ENCODE assay signal across 18 cellular contexts in the genomic region with DNA sequence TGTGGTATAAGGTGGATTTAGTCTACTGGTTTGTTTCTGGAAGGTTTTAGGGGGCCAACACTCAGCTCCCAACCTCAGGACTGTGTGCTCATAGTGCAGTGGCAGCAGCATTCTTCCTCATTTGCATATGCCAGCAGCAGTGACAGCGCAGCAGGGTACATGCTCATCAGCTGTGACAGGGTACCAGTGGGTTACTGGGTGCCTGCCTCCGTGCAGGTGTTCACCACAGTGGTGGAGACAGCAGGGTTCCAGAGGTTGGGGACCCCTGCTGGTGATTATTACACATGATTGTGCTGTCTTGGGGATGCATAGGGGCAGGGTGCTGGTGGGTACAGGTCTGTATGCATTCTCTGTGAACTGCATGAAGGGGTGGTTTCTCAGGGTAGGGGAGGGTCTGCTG. TPM values are rescaled to one million over a fixed set of nuclear protein-coding genes. Genes with fewer than 3 reads are reported as not detected.
DNase-seq lines count a peak whose midpoint lies in the region; ATAC-seq, FAIRE-seq and TF ChIP-seq lines count a peak whose summit lies in the region.
"Had no signal": no experiment of that assay in that cellular context is flagged by ENCODE, and none has a peak within 500 bp of the region (broad histone marks: within the 10 kb centered on the region; RNA-seq: fewer than 3 reads in every experiment).

No MANE protein-coding gene starts in this region.

- H3K4me3 ChIP-seq in GM06990 (replicated peaks; ENCODE audit: low read depth, low read length), result no peak overlapping the region
- H3K4me3 ChIP-seq in Karpas-422 (ENCODE audit: low read length), result no peak overlapping the region
- H3K4me3 ChIP-seq in epithelial cell of proximal tubule (ENCODE audit: low read depth, low read length), result no peak overlapping the region
- H3K4me3 ChIP-seq: ovary, skin epidermis had no signal

- H3K27me3 ChIP-seq in GM06990 (replicated peaks; ENCODE audit: control insufficient read depth, insufficient read depth, low read length), result no peaks in the 10 kb centered on the region
- no peaks in the 10 kb centered on the region for H3K27me3 ChIP-seq in Karpas-422 (ENCODE audit: low read length)
- H3K27me3 ChIP-seq: ovary had no signal

- FAIRE-seq in RCC 7860 (lab: Jason Lieb, UNC), result no peak

- DNase-seq in GM06990 (ENCODE audit: extremely low read depth, insufficient read length) (peak; percentile 0), Karpas-422 (peak; percentile 60), epithelial cell of proximal tubule (ENCODE audit: low read depth) (no peak), RCC 7860 (ENCODE audit: low spot score) (no peak)
- DNase-seq in stimulated activated CD4-positive, alpha-beta T cell treated with anti-CD3 and anti-CD28 coated beads, Interleukin-4, amount 100 ng/mL, for 4 hours, result no peak
- DNase-seq: activated CD4-positive, alpha-beta T cell treated with anti-CD3 and anti-CD28 coated beads, Interleukin-2, amount 50 U/mL, for 1 hour; amygdala; H7; hippocampal formation; left colon; NCI-H2081 treated with DMSO at 0.1 percent for 48 hours; NCI-H748 treated with DMSO at 0.1 percent for 48 hours; SHP77 had no signal

- H2AFZ ChIP-seq in Karpas-422 (ENCODE audit: low read length), result no peak overlapping the region

- no peaks in the 10 kb centered on the region for H3K9me3 ChIP-seq in Karpas-422 (ENCODE audit: low read length)

- H3K9me2 ChIP-seq in Karpas-422 (replicated peaks; ENCODE audit: insufficient read depth, low read length), result no peaks in the 10 kb centered on the region

- H3K4me2 ChIP-seq in Karpas-422 (ENCODE audit: low read depth, low read length, poor library complexity, severe bottlenecking), result no peak overlapping the region

- H3K27ac ChIP-seq in Karpas-422 (ENCODE audit: low read length), result no peak overlapping the region
- H3K27ac ChIP-seq: ovary, skin epidermis had no signal

- H3K79me2 ChIP-seq in Karpas-422 (ENCODE audit: low read length), result no peaks in the 10 kb centered on the region

- ATAC-seq in GM18520 (IDR thresholded peaks at IDR 0.05; ENCODE audit: unreplicated experiment) (peak; percentile 52), HG02884 (IDR thresholded peaks at IDR 0.05; ENCODE audit: unreplicated experiment) (no peak), HG03175 (IDR thresholded peaks at IDR 0.05; ENCODE audit: unreplicated experiment) (no peak)
- ATAC-seq: left colon had no signal

- H3K36me3 ChIP-seq in GM06990 (ENCODE audit: control insufficient read depth, insufficient read depth, low read length) (no peaks in the 10 kb centered on the region), Karpas-422 (ENCODE audit: insufficient read depth, low read length) (no peaks in the 10 kb centered on the region)
- H3K36me3 ChIP-seq: ovary had no signal

- TF ChIP-seq CTCF in GM06990 (IDR thresholded peaks at IDR 0.05; ENCODE audit: insufficient read depth, low read length, poor library complexity, severe bottlenecking) (no peak), epithelial cell of proximal tubule (conservative IDR thresholded peaks at IDR 0.05; ENCODE audit: low read depth, low read length) (peak; percentile 10)

- H3K9ac ChIP-seq in Karpas-422 (ENCODE audit: low read length), result no peak overlapping the region

- H4K20me1 ChIP-seq in Karpas-422 (ENCODE audit: insufficient read depth, low read depth, low read length), result no peaks in the 10 kb centered on the region

- peaks cover 2% of the 10 kb centered on the region; the same call in 1 of the 2 replicates for H3K4me1 ChIP-seq in Karpas-422 (ENCODE audit: low read length)

RNA-seq across cellular contexts. Expression of a gene that starts 45.5 kb away (rescaled TPM):
- not detected in 2 replicates for total RNA-seq in Karpas-422 (2014; rRNA removed; shearing (Covaris generic); ENCODE audit: low replicate concordance)
- total RNA-seq in epithelial cell of proximal tubule, result not detected in 2 replicates
- total RNA-seq: H7, left colon had no signal

Comparison
In these comparisons a context has a peak if more than half of its experiments do, and no peak if none do; other contexts are left out.
1. DNase-seq: peak in GM06990 (single experiment) and Karpas-422 (single experiment); none in epithelial cell of proximal tubule (single experiment), RCC 7860 (single experiment) and stimulated activated CD4-positive, alpha-beta T cell treated with anti-CD3 and anti-CD28 coated beads, Interleukin-4, amount 100 ng/mL, for 4 hours (0 of 2).